Comparison of ENCODE assay signal across 18 cellular contexts in the genomic region with DNA sequence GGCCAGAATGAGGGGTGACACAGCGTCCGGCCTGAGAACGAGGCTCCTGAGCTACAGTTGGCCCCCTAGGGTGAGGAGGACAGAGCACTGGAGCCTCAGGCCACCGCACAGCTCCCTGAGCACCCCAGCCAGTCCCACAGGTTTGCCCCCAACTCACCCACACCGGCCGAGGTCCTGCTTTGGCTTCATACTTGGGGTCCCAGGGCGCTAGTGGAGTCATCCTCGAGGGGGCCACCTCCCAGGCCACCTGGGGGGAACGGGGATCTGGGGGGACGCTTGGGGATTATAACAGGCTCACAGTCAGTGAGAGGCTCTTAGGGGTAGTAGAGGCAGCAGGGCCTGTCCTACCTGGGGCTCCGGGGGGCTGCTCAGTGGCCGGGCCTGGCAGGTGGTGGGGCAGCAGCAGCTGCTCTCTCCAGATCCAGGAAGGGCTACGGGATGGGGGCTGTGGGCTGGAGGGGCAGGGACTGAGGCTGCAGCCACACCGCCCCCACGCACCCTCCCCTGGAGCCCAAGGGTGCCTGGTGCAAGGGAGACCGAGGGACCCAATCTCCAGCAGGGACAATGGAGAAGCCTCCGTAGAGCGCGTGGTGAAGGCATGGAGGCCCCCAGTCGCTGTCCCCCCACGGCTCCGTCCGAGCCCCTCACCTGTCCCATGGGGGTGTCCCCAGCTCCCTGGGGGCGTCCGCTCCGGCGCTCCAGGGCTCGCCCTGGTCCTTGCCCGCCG.
"Had no signal": no experiment of that assay in that cellular context is flagged by ENCODE, and none has a peak within 500 bp of the region (broad histone marks: within the 10 kb centered on the region; RNA-seq: fewer than 3 reads in every experiment).

No MANE protein-coding gene starts in this region.

- DNase-seq: activated CD4-positive, alpha-beta T cell treated with anti-CD3 and anti-CD28 coated beads, Interleukin-2, amount 50 U/mL, for 4 hours; activated naive CD4-positive, alpha-beta T cell treated with Interleukin-2 at 50 U/mL for 16 hours; activated naive CD8-positive, alpha-beta T cell treated with anti-CD3 and anti-CD28 coated beads, Interleukin-2, amount 10 ng/mL, durations not matched to agents 7 days and 5 days; amygdala; effector memory CD8-positive, alpha-beta T cell; foreskin fibroblast; hypothalamus; lower lobe of right lung; occipital lobe; stimulated activated CD4-positive, alpha-beta T cell treated with anti-CD3 and anti-CD28 coated beads, Interleukin-2, amount 100 ng/mL, for 48 hours had no signal

- ATAC-seq: effector memory CD8-positive, alpha-beta T cell; lower lobe of right lung had no signal

- H3K27me3 ChIP-seq: cardiac muscle cell, right atrium auricular region, upper lobe of left lung had no signal

- FAIRE-seq: keratinocyte, TTC549 had no signal

- H3K9me3 ChIP-seq: lower lobe of right lung, prostate gland, right atrium auricular region, thoracic aorta, upper lobe of left lung had no signal

- H3K27ac ChIP-seq: cardiac muscle cell, epithelial cell of prostate, lower lobe of right lung, prostate gland, right atrium auricular region, thoracic aorta, upper lobe of left lung had no signal

- H3K4me3 ChIP-seq: cardiac muscle cell, lower lobe of right lung, prostate gland, right atrium auricular region, thoracic aorta, upper lobe of left lung had no signal
